Comparison of ENCODE assay signal across 12 cellular contexts in genomic region chr6:52724041-52724405, GRCh38. TPM values are rescaled to one million over a fixed set of nuclear protein-coding genes. Genes with fewer than 3 reads are reported as not detected.
DNase-seq lines count a peak whose midpoint lies in the region; ATAC-seq, FAIRE-seq and TF ChIP-seq lines count a peak whose summit lies in the region.
"Had no signal": no experiment of that assay in that cellular context is flagged by ENCODE, and none has a peak within 500 bp of the region (broad histone marks: within the 10 kb centered on the region; RNA-seq: fewer than 3 reads in every experiment).

No MANE protein-coding gene starts in this region.

- H3K9me3 Mint-ChIP-seq in CD8-positive, alpha-beta T cell: no peaks in the 10 kb centered on the region
- H3K9me3 Mint-ChIP-seq: activated T-cell treated with anti-CD3 and anti-CD28 coated beads, Interleukin-2, amount 50 U/mL, for 24 hours; CD4-positive, alpha-beta memory T cell; central memory CD8-positive, alpha-beta T cell; natural killer cell had no signal

- H3K4me1 ChIP-seq in A549: peaks cover 32% of the 10 kb centered on the region
- H3K4me1 ChIP-seq in CD8-positive, alpha-beta T cell (ENCODE audit: insufficient read depth, low read length): no peaks in the 10 kb centered on the region

- peak in 1 of 2 experiments; percentile 23 for DNase-seq in A549 (ENCODE audit: low read depth in 1 of 2, low spot score in 1 of 2)
- DNase-seq in epithelial cell of prostate (ENCODE audit: low read depth, low spot score): no peak
- peak; percentile 25 for DNase-seq in mucosa of gallbladder (ENCODE audit: low spot score)
- DNase-seq in brain microvascular endothelial cell: no peak
- DNase-seq in GM19239 (ENCODE audit: insufficient read length, low spot score): no peak
- no peak for DNase-seq in CD8-positive, alpha-beta T cell

- no peaks in the 10 kb centered on the region for H3K36me3 Mint-ChIP-seq in CD8-positive, alpha-beta T cell
- H3K36me3 Mint-ChIP-seq: CD4-positive, alpha-beta memory T cell; natural killer cell had no signal

- no peak for TF ChIP-seq RAD21 in A549 (conservative IDR thresholded peaks at IDR 0.05 in 1 of 2, IDR thresholded peaks at IDR 0.05 in 1 of 2)

- ATAC-seq in A549 (peak; percentile 43 to 51; a peak in 3 of 6 replicates), HG03354 (IDR thresholded peaks at IDR 0.05; ENCODE audit: poor library complexity, severe bottlenecking, unreplicated experiment) (peak; percentile 9), HG03457 (IDR thresholded peaks at IDR 0.05; ENCODE audit: unreplicated experiment) (no peak)
- no peak for ATAC-seq in CD8-positive, alpha-beta T cell

- no peaks in the 10 kb centered on the region for H3K9me3 ChIP-seq in A549
- no peaks in the 10 kb centered on the region for H3K9me3 ChIP-seq in CD8-positive, alpha-beta T cell (ENCODE audit: low read length)

- H3K27me3 ChIP-seq in brain microvascular endothelial cell (replicated peaks): no peaks in the 10 kb centered on the region
- H3K27me3 ChIP-seq in CD8-positive, alpha-beta T cell (ENCODE audit: insufficient read depth, low read length): no peaks in the 10 kb centered on the region

- H3K4me3 ChIP-seq in A549 (no peak overlapping the region), brain microvascular endothelial cell (ENCODE audit: low read depth, low read length) (no peak overlapping the region)
- H3K4me3 ChIP-seq in CD8-positive, alpha-beta T cell (ENCODE audit: low read depth, low read length): no peak overlapping the region

- no peaks in the 10 kb centered on the region for H3K36me3 ChIP-seq in brain microvascular endothelial cell (replicated peaks)
- no peaks in the 10 kb centered on the region for H3K36me3 ChIP-seq in CD8-positive, alpha-beta T cell (ENCODE audit: insufficient read depth, low read length)

- FAIRE-seq in A549 (lab: Jason Lieb, UNC): no peak
- no peak for FAIRE-seq in GM19239 (lab: Jason Lieb, UNC)

- H3K27ac ChIP-seq in A549 (peak overlapping the region; percentile 79 to 84), epithelial cell of prostate (peak overlapping the region; percentile 87), brain microvascular endothelial cell (no peak overlapping the region)
- no peak overlapping the region for H3K27ac ChIP-seq in CD8-positive, alpha-beta T cell (ENCODE audit: low read depth, low read length)

- POLR2A ChIA-PET in A549 (lab: Yijun Ruan, JAX): no interaction called here
- POLR2A ChIA-PET in CD8-positive, alpha-beta T cell (lab: Charles Lee): no interaction called here

- H3K4me1 Mint-ChIP-seq in CD8-positive, alpha-beta T cell (ENCODE audit: low read depth): no peaks in the 10 kb centered on the region
- H3K4me1 Mint-ChIP-seq: CD4-positive, alpha-beta memory T cell; central memory CD8-positive, alpha-beta T cell had no signal

- no peak overlapping the region for H3K27ac Mint-ChIP-seq in CD8-positive, alpha-beta T cell
- H3K27ac Mint-ChIP-seq: activated T-cell treated with anti-CD3 and anti-CD28 coated beads, Interleukin-2, amount 50 U/mL, for 24 hours; CD4-positive, alpha-beta memory T cell; natural killer cell had no signal

- intact Hi-C loops in CD8-positive, alpha-beta T cell (cut with DNase I, micrococcal nuclease): loop anchor here in 1 of 2 experiments (1.0 kb wide), 1 partner anchor 760 kb away; no protein-coding TSS in a partner anchor

- peak overlapping the region; percentile 63 for H3K4me2 ChIP-seq in A549

- CTCF ChIA-PET in A549 (lab: Yijun Ruan, JAX): interaction anchor here (1.0 to 1.4 kb wide), 6 partner anchors 10 to 271 kb away, joined by 3 to 5 read pairs (median 4); partner anchors contain the start of gene GSTA4
- CTCF ChIA-PET in CD8-positive, alpha-beta T cell (lab: Charles Lee): interaction anchor here (1.5 kb wide), 1 partner anchor 9 kb away, joined by 3 read pairs; no protein-coding TSS in a partner anchor

- no peak overlapping the region for H3K4me3 Mint-ChIP-seq in CD8-positive, alpha-beta T cell
- H3K4me3 Mint-ChIP-seq: activated T-cell treated with anti-CD3 and anti-CD28 coated beads, Interleukin-2, amount 50 U/mL, for 24 hours; CD4-positive, alpha-beta memory T cell; central memory CD8-positive, alpha-beta T cell; natural killer cell had no signal

- no peak for TF ChIP-seq CTCF in A549 (IDR thresholded peaks at IDR 0.05)
- TF ChIP-seq CTCF in brain microvascular endothelial cell (IDR thresholded peaks at IDR 0.05; ENCODE audit: low read depth, low read length, missing control alignments): no peak
- TF ChIP-seq CTCF in CD8-positive, alpha-beta T cell (IDR thresholded peaks at IDR 0.05): no peak

- TF ChIP-seq EP300 in A549 (IDR thresholded peaks at IDR 0.05): no peak

- no peak for TF ChIP-seq POLR2A in A549 (IDR thresholded peaks at IDR 0.05; ENCODE audit: low read length)

- H3K27me3 Mint-ChIP-seq in CD8-positive, alpha-beta T cell (ENCODE audit: low read depth): peaks cover 2% of the 10 kb centered on the region
- H3K27me3 Mint-ChIP-seq: activated T-cell treated with anti-CD3 and anti-CD28 coated beads, Interleukin-2, amount 50 U/mL, for 24 hours had no signal

- WGBS in A549 (ENCODE audit: missing lambda C conversion rate): 35% methylated on average over 2 of the region's 2 CpGs

- in situ Hi-C loops in brain microvascular endothelial cell (cut with HindIII; ENCODE audit: low pct_ligation_motif_present, low sequenced_read_pairs): no loop called here

TF ChIP-seq in A549, 52 proteins besides CTCF, POLR2A, EP300 and RAD21:
- no peak for TF ChIP-seq ZFP36 (IDR thresholded peaks at IDR 0.05; ENCODE audit: borderline replicate concordance, partially characterized antibody)
- no peak for TF ChIP-seq ELK1 (IDR thresholded peaks at IDR 0.05; ENCODE audit: low read depth, low read length)
- no peak for TF ChIP-seq PBX3 (IDR thresholded peaks at IDR 0.05)
- TF ChIP-seq KDM1A (IDR thresholded peaks at IDR 0.05; ENCODE audit: low read depth): no peak
- TF ChIP-seq BCL3 (IDR thresholded peaks at IDR 0.05): no peak
- TF ChIP-seq SMC3 (IDR thresholded peaks at IDR 0.05): no peak
- no peak for TF ChIP-seq KDM5A (IDR thresholded peaks at IDR 0.05)
- no peak for TF ChIP-seq ESRRA (IDR thresholded peaks at IDR 0.05; ENCODE audit: borderline replicate concordance, low read length)
- TF ChIP-seq HES2 (IDR thresholded peaks at IDR 0.05): no peak
- no peak for TF ChIP-seq BHLHE40 (IDR thresholded peaks at IDR 0.05; ENCODE audit: low read depth, low read length)
- TF ChIP-seq JUN (IDR thresholded peaks at IDR 0.05): no peak
- no peak for TF ChIP-seq CEBPB (IDR thresholded peaks at IDR 0.05)
- TF ChIP-seq RCOR1 (IDR thresholded peaks at IDR 0.05; ENCODE audit: low read depth, low read length): no peak
- no peak for TF ChIP-seq HOXA7 (CRISPR knock-in tag; IDR thresholded peaks at IDR 0.05)

RNA-seq across cellular contexts. Expression of gene GSTA2, which starts 39.3 kb away (rescaled TPM):
- polyA plus RNA-seq in A549 (2011; rRNA removed) (0.68 and 0.70 TPM in 2 replicates), A549 (2017; fragmentation: RNase III; extraction: RNeasy Plus Mini Kit Qiagen cat#74134 plus additional on column Dnase treatment) (0.10 TPM in 1 of 3 replicates, not detected in the others)
- not detected in 2 replicates for polyA plus RNA-seq in A549 (2012; cell fraction: cytosol; rRNA removed)
- polyA plus RNA-seq in A549 (2012; cell fraction: nucleus; rRNA removed): not detected in 2 replicates
- polyA minus RNA-seq in A549 (2011; rRNA and poly(A)+ RNA removed): not detected in 2 replicates
- 113 TPM for total RNA-seq in mucosa of gallbladder
- not detected for total RNA-seq in CD8-positive, alpha-beta T cell
- total RNA-seq: CD4-positive, alpha-beta memory T cell; natural killer cell had no signal
- polyA plus RNA-seq: CD4-positive, alpha-beta memory T cell had no signal

RNA-seq across cellular contexts. Expression of gene TMEM14A, which starts 53.1 kb away (rescaled TPM):
- polyA plus RNA-seq in A549 (2011; rRNA removed): 40.5 and 63.8 TPM in 2 replicates
- 33.7 and 36.0 TPM in 2 replicates for polyA plus RNA-seq in A549 (2012; cell fraction: cytosol; rRNA removed)
- polyA plus RNA-seq in A549 (2012; cell fraction: nucleus; rRNA removed): 11.0 and 25.6 TPM in 2 replicates
- 49.8 to 53.4 TPM (median 52.7 TPM) in 3 replicates for polyA plus RNA-seq in A549 (2017; fragmentation: RNase III; extraction: RNeasy Plus Mini Kit Qiagen cat#74134 plus additional on column Dnase treatment)
- 8.2 and 9.2 TPM in 2 replicates for polyA minus RNA-seq in A549 (2011; rRNA and poly(A)+ RNA removed)
- total RNA-seq in mucosa of gallbladder: 35.2 TPM
- 1 to 10 TPM; 1.7 to 1.8 TPM for total RNA-seq in CD8-positive, alpha-beta T cell

Comparison
In these comparisons a context has a peak if more than half of its experiments do, and no peak if none do; other contexts are left out.
1. ATAC-seq: peak in A549 (2 of 2) and HG03354 (single experiment); none in HG03457 (single experiment) and CD8-positive, alpha-beta T cell (single experiment).
2. H3K27ac ChIP-seq: peak in A549 (2 of 2) and epithelial cell of prostate (single experiment); none in brain microvascular endothelial cell (single experiment) and CD8-positive, alpha-beta T cell (single experiment).
3. RNA of gene GSTA2, which starts 39.3 kb away (total RNA-seq): 113 TPM in mucosa of gallbladder (single experiment); not detected in CD8-positive, alpha-beta T cell; every median in the first group is over 100 times any median in the second.
4. RNA of gene TMEM14A, which starts 53.1 kb away (total RNA-seq): 35.2 TPM in mucosa of gallbladder (single experiment); 1.7 to 1.8 TPM in CD8-positive, alpha-beta T cell; every median in the first group is over 10 times any median in the second.